7 cellular contexts compared by ENCODE assay signal in genomic region chr2:219197388-219197787, GRCh38.
"Had no signal": no experiment of that assay in that cellular context is flagged by ENCODE, and none has a peak within 500 bp of the region (broad histone marks: within the 10 kb centered on the region; RNA-seq: fewer than 3 reads in every experiment).

No MANE protein-coding gene starts in this region.

- H3K4me1 Mint-ChIP-seq: IgD-negative memory B cell had no signal

- ATAC-seq: GM23338 had no signal

- H3K9me3 Mint-ChIP-seq: IgD-negative memory B cell had no signal

- H3K4me3 ChIP-seq: GM23338 had no signal

- DNase-seq: H9, HCEC 1CT had no signal

- H3K27ac Mint-ChIP-seq: GM23338, H9, IgD-negative memory B cell had no signal

- H3K4me2 ChIP-seq: GM23338 had no signal

- H3K4me3 Mint-ChIP-seq: GM23338, H9, IgD-negative memory B cell had no signal

- H3K27me3 Mint-ChIP-seq: IgD-negative memory B cell had no signal

- H2AFZ ChIP-seq: GM23338 had no signal

- H3K36me3 Mint-ChIP-seq: IgD-negative memory B cell had no signal

- FAIRE-seq: H1, H54, HTR-8/SVneo had no signal
